In the genomic region with DNA sequence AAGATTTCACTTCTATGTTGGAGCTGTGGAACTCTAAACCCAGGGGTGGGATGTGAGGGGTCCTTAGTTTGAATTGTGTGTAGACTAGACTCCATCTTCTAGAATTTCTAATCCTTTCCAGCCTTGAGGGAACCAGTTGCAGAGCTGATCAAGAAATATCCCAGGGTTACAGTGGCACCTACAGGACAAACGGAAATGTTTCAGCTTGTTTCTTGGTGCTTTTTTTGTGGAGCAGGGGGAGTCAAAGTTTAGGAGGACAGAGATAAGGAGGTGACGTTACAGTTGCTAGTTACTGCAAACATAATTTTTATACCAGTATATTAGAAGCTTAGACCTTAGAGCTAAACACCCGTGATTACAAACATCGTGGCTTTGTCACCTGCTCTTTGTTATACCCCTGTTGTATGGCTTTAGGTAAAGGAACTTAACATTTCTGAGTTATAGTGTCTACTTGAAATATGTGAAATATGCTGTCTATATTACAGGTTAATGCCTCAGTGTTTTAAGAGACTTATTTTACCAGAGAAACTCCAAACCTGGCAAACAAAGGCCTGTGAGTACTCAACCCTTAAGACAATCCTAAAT, we compare ENCODE assay signal across 9 cellular contexts.
DNase-seq lines count a peak whose midpoint lies in the region; ATAC-seq, FAIRE-seq and TF ChIP-seq lines count a peak whose summit lies in the region.
"Had no signal": no experiment of that assay in that cellular context is flagged by ENCODE, and none has a peak within 500 bp of the region (broad histone marks: within the 10 kb centered on the region; RNA-seq: fewer than 3 reads in every experiment).

No MANE protein-coding gene starts in this region.

- H3K4me1 ChIP-seq in colonic mucosa (no peaks in the 10 kb centered on the region), mucosa of descending colon (ENCODE audit: low read depth) (no peaks in the 10 kb centered on the region)

- intact Hi-C loops in colonic mucosa (cut with DNase I): loop anchor here (5.0 kb wide), 1 partner anchor 176 kb away; no protein-coding TSS in a partner anchor
- intact Hi-C loops in mucosa of descending colon (cut with DNase I, micrococcal nuclease): loop anchor here (5.0 kb wide), 2 partner anchors 161 to 176 kb away; no protein-coding TSS in a partner anchor

- H3K4me3 ChIP-seq in colonic mucosa (no peak overlapping the region), mucosa of descending colon (no peak overlapping the region)

- TF ChIP-seq POLR2A in H54 (IDR thresholded peaks at IDR 0.05; ENCODE audit: low read depth, low read length): no peak

- peak; percentile 16 for DNase-seq in CD1c-positive myeloid dendritic cell (ENCODE audit: extremely low spot score)
- no peak for DNase-seq in H54 (ENCODE audit: insufficient read length, low spot score)
- DNase-seq in NCI-H774 (lab: John Stamatoyannopoulos, UW): peak; percentile 10
- DNase-seq in colonic mucosa: no peak
- peak in 1 of 3 donors; percentile 19 for DNase-seq in mucosa of descending colon
- no peak for DNase-seq in stimulated activated CD4-positive, alpha-beta T cell treated with anti-CD3 and anti-CD28 coated beads, Interleukin-4, amount 100 ng/mL, for 4 hours

- TF ChIP-seq CTCF in colonic mucosa (IDR thresholded peaks at IDR 0.05): peak; percentile 29
- no peak for TF ChIP-seq CTCF in mucosa of descending colon (IDR thresholded peaks at IDR 0.05)

- H3K27me3 ChIP-seq in colonic mucosa: no peaks in the 10 kb centered on the region

- H3K9me3 ChIP-seq in colonic mucosa (no peaks in the 10 kb centered on the region), mucosa of descending colon (no peaks in the 10 kb centered on the region)

- ATAC-seq in mucosa of descending colon: peak; percentile 47
- ATAC-seq in HG03045 (IDR thresholded peaks at IDR 0.05; ENCODE audit: unreplicated experiment): no peak
- ATAC-seq in HG03159 (IDR thresholded peaks at IDR 0.05; ENCODE audit: unreplicated experiment): no peak

- H3K27ac ChIP-seq in colonic mucosa: no peak overlapping the region
- H3K27ac ChIP-seq: epithelial cell of prostate had no signal

- FAIRE-seq in H54 (lab: Jason Lieb, UNC): peak; percentile 33

- no peak overlapping the region for H3K9ac ChIP-seq in colonic mucosa (ENCODE audit: low read depth in 2 of 2, low read length in 2 of 2)

- H3K36me3 ChIP-seq in colonic mucosa (no peaks in the 10 kb centered on the region), mucosa of descending colon (ENCODE audit: low read depth) (no peaks in the 10 kb centered on the region)

Comparison
In these comparisons a context has a peak if more than half of its experiments do, and no peak if none do; other contexts are left out.
1. DNase-seq: peak in CD1c-positive myeloid dendritic cell (single experiment) and NCI-H774 (single experiment); none in H54 (single experiment), colonic mucosa (single experiment) and stimulated activated CD4-positive, alpha-beta T cell treated with anti-CD3 and anti-CD28 coated beads, Interleukin-4, amount 100 ng/mL, for 4 hours (0 of 2).